13 cellular contexts compared by ENCODE assay signal in genomic region chr14:35299708-35300107, GRCh38. TPM values are rescaled to one million over a fixed set of nuclear protein-coding genes. Genes with fewer than 3 reads are reported as not detected.
A peak's percentile ranks its signal among the peaks of the same experiment; 100 is the strongest.
DNase-seq lines count a peak whose midpoint lies in the region; ATAC-seq and TF ChIP-seq lines count a peak whose summit lies in the region.
"Had no signal": no experiment of that assay in that cellular context is flagged by ENCODE, and none has a peak within 500 bp of the region (broad histone marks: within the 10 kb centered on the region; RNA-seq: fewer than 3 reads in every experiment).

No MANE protein-coding gene starts in this region.

- H3K27me3 Mint-ChIP-seq in CD14-positive monocyte (ENCODE audit: low read depth in 3 of 3) (no peaks in the 10 kb centered on the region), memory B cell (no peaks in the 10 kb centered on the region)
- H3K27me3 Mint-ChIP-seq in activated CD8-positive, alpha-beta T cell treated with anti-CD3 and anti-CD28 coated beads, Interleukin-2, amount 10 ng/mL, durations not matched to agents 7 days and 5 days (ENCODE audit: low read depth): no peaks in the 10 kb centered on the region

- ATAC-seq in activated CD8-positive, alpha-beta T cell treated with anti-CD3 and anti-CD28 coated beads, Interleukin-2, amount 10 ng/mL, durations not matched to agents 7 days and 5 days: no peak
- no peak for ATAC-seq in memory B cell (ENCODE audit: low read depth)
- ATAC-seq in HG03571 (IDR thresholded peaks at IDR 0.05; ENCODE audit: unreplicated experiment): no peak
- no peak for ATAC-seq in GM21381 (IDR thresholded peaks at IDR 0.05; ENCODE audit: unreplicated experiment)
- ATAC-seq: left ventricle myocardium superior, sciatic nerve had no signal

- H3K4me1 Mint-ChIP-seq in CD14-positive monocyte: peaks cover 82% of the 10 kb centered on the region
- H3K4me1 Mint-ChIP-seq in activated CD8-positive, alpha-beta T cell treated with anti-CD3 and anti-CD28 coated beads, Interleukin-2, amount 10 ng/mL, durations not matched to agents 7 days and 5 days (ENCODE audit: low read depth): peaks cover 69% of the 10 kb centered on the region
- peaks cover 34% of the 10 kb centered on the region for H3K4me1 Mint-ChIP-seq in memory B cell

- H3K27ac Mint-ChIP-seq in CD14-positive monocyte (peak overlapping the region; percentile 73 to 97 (median 87)), memory B cell (peak overlapping the region; percentile 12)
- H3K27ac Mint-ChIP-seq in activated CD8-positive, alpha-beta T cell treated with anti-CD3 and anti-CD28 coated beads, Interleukin-2, amount 10 ng/mL, durations not matched to agents 7 days and 5 days: peak overlapping the region; percentile 71

- no peak overlapping the region for H3K9ac ChIP-seq in GM23248

- POLR2A ChIA-PET in activated CD8-positive, alpha-beta T cell treated with anti-CD3 and anti-CD28 coated beads, Interleukin-2, amount 10 ng/mL, durations not matched to agents 7 days and 5 days (lab: Charles Lee): interaction anchor here (1.0 to 3.8 kb wide), 4 partner anchors 8 to 104 kb away, joined by 3 to 27 read pairs (median 7); partner anchors contain the start of genes NFKBIA and PSMA6

- H3K4me2 ChIP-seq in GM23248 (ENCODE audit: unreplicated experiment): peak overlapping the region; percentile 13

- no peaks in the 10 kb centered on the region for H3K27me3 ChIP-seq in GM23248 (replicated peaks; ENCODE audit: insufficient read depth)

- H3F3A ChIP-seq in GM23248 (ENCODE audit: insufficient read depth): peaks cover 11% of the 10 kb centered on the region; the same call in 1 of the 2 replicates

- H3K79me2 ChIP-seq in GM23248 (ENCODE audit: insufficient read depth): peaks cover 100% of the 10 kb centered on the region

- intact Hi-C loops in CD14-positive monocyte (cut with micrococcal nuclease): loop anchor here (5.0 to 10.0 kb wide), 3 partner anchors 43 to 255 kb away; partner anchors contain the start of genes FAM177A1 (in 1 of the 2), PPP2R3C (in 1 of the 2) and PRORP (in 1 of the 2)

- no peaks in the 10 kb centered on the region for H3K9me2 ChIP-seq in GM23248 (ENCODE audit: insufficient read depth)

- no peak for TF ChIP-seq CTCF in CD14-positive monocyte (IDR thresholded peaks at IDR 0.05)

- WGBS in GM23248 (ENCODE audit: low coverage in 1 of 2, low lambda C conversion rate in 2 of 2, missing lambda C conversion rate in 2 of 2), 2 experiments: 5 to 7% methylated on average over 1 of the region's 1 CpG

- no peak overlapping the region for H2AFZ ChIP-seq in GM23248

- H3K9me3 ChIP-seq in GM23248 (ENCODE audit: low read depth): no peaks in the 10 kb centered on the region

- no peak overlapping the region for H3K4me3 ChIP-seq in GM23248

- DNase-seq in CD14-positive monocyte (ENCODE audit: low spot score) (no peak), GM23248 (peak; percentile 37), memory B cell (ENCODE audit: low spot score in 2 of 2) (no peak), HK-2 (ENCODE audit: unreplicated experiment) (no peak), hippocampal formation (lab: John Stamatoyannopoulos, UW) (no peak)
- DNase-seq in activated CD8-positive, alpha-beta T cell treated with anti-CD3 and anti-CD28 coated beads, Interleukin-2, amount 10 ng/mL, durations not matched to agents 7 days and 5 days: no peak
- DNase-seq: activated CD4-positive, CD25-positive, alpha-beta regulatory T cell treated with anti-CD3 and anti-CD28 coated beads, Interleukin-2, amount 50 U/mL, for 72 hours; C1 segment of cervical spinal cord; left ventricle myocardium superior; stimulated activated naive CD4-positive, alpha-beta T cell treated with Interleukin-2 at 50 U/mL for 16 hours had no signal

- peaks cover 8% of the 10 kb centered on the region; the same call in 1 of the 2 replicates for H3K36me3 ChIP-seq in GM23248 (ENCODE audit: low read depth)

- H3K27ac ChIP-seq in GM23248: no peak overlapping the region

- CTCF ChIA-PET in activated CD8-positive, alpha-beta T cell treated with anti-CD3 and anti-CD28 coated beads, Interleukin-2, amount 10 ng/mL, durations not matched to agents 7 days and 5 days (lab: Charles Lee): interaction anchor here (0.9 to 2.9 kb wide), 9 partner anchors 9 to 159 kb away, joined by 3 to 15 read pairs (median 4); partner anchors contain the start of gene NFKBIA

- in situ Hi-C loops in GM23248 (cut with MboI): no loop called here

- no peaks in the 10 kb centered on the region for H3K9me3 Mint-ChIP-seq in CD14-positive monocyte
- H3K9me3 Mint-ChIP-seq in activated CD8-positive, alpha-beta T cell treated with anti-CD3 and anti-CD28 coated beads, Interleukin-2, amount 10 ng/mL, durations not matched to agents 7 days and 5 days (ENCODE audit: insufficient read depth): no peaks in the 10 kb centered on the region
- H3K9me3 Mint-ChIP-seq in memory B cell: no peaks in the 10 kb centered on the region

- H4K20me1 ChIP-seq in GM23248 (ENCODE audit: insufficient read depth): peaks cover 19% of the 10 kb centered on the region

- H3K36me3 Mint-ChIP-seq in CD14-positive monocyte: peaks cover 14 to 24% of the 10 kb centered on the region in 2 donors
- H3K36me3 Mint-ChIP-seq in activated CD8-positive, alpha-beta T cell treated with anti-CD3 and anti-CD28 coated beads, Interleukin-2, amount 10 ng/mL, durations not matched to agents 7 days and 5 days (ENCODE audit: low read depth): peaks cover 31% of the 10 kb centered on the region
- peaks cover 17% of the 10 kb centered on the region for H3K36me3 Mint-ChIP-seq in memory B cell

- H3K4me3 Mint-ChIP-seq in CD14-positive monocyte (no peak overlapping the region), memory B cell (no peak overlapping the region)
- no peak overlapping the region for H3K4me3 Mint-ChIP-seq in activated CD8-positive, alpha-beta T cell treated with anti-CD3 and anti-CD28 coated beads, Interleukin-2, amount 10 ng/mL, durations not matched to agents 7 days and 5 days

- peaks cover 24% of the 10 kb centered on the region for H3K4me1 ChIP-seq in GM23248 (ENCODE audit: insufficient read depth)

RNA-seq across cellular contexts. Expression of gene PSMA6, which starts 7.5 kb away (rescaled TPM):
- polyA plus RNA-seq in CD14-positive monocyte (100 to 1,000 TPM; 480 to 572 TPM), GM23248 (2016; fragmentation: Nextera tagmentation; extraction: Ambion mirVana) (225 and 227 TPM in 2 replicates)
- 171 and 198 TPM in 2 replicates for total RNA-seq in GM23248 (2014; rRNA removed; shearing (Covaris generic))
- 100 to 1,000 TPM; 266 to 269 TPM for total RNA-seq in activated CD8-positive, alpha-beta T cell treated with anti-CD3 and anti-CD28 coated beads, Interleukin-2, amount 10 ng/mL, durations not matched to agents 7 days and 5 days

Comparison
In these comparisons a context has a peak if more than half of its experiments do, and no peak if none do; other contexts are left out.
1. H3K27ac Mint-ChIP-seq: peak in every context shown above with its lines; median percentile 87 in CD14-positive monocyte; 71 in activated CD8-positive, alpha-beta T cell treated with anti-CD3 and anti-CD28 coated beads, Interleukin-2, amount 10 ng/mL, durations not matched to agents 7 days and 5 days; 12 in memory B cell.